1 cellular context compared by ENCODE assay signal in genomic region chr1:14217384-14217783, GRCh38.
TF ChIP-seq lines count a peak whose summit lies in the region.

No MANE protein-coding gene starts in this region.

TF ChIP-seq in GM23338, 12 proteins besides CTCF, POLR2A, EP300 and RAD21 (continued from another document):
- TF ChIP-seq ZNF462 (CRISPR knock-in tag; IDR thresholded peaks at IDR 0.05) (no peak), ETS1 (IDR thresholded peaks at IDR 0.05) (no peak), EZH2phosphoT487 (IDR thresholded peaks at IDR 0.05; ENCODE audit: unreplicated experiment) (no peak), STAT1 (IDR thresholded peaks at IDR 0.05; ENCODE audit: unreplicated experiment) (no peak), ZNF114 (CRISPR knock-in tag; IDR thresholded peaks at IDR 0.05) (no peak), NANOG (IDR thresholded peaks at IDR 0.05; ENCODE audit: borderline replicate concordance) (no peak), CREB1 (CRISPR knock-in tag; IDR thresholded peaks at IDR 0.05; ENCODE audit: low read depth) (no peak), EZH2 (IDR thresholded peaks at IDR 0.05; ENCODE audit: low read depth, unreplicated experiment) (no peak), ZNF331 (CRISPR knock-in tag; IDR thresholded peaks at IDR 0.05; ENCODE audit: low read depth) (no peak)
TF ChIP-seq in GM23338: peak in this region for 0.
